ENCODE assay signal across 23 cellular contexts in the genomic region with DNA sequence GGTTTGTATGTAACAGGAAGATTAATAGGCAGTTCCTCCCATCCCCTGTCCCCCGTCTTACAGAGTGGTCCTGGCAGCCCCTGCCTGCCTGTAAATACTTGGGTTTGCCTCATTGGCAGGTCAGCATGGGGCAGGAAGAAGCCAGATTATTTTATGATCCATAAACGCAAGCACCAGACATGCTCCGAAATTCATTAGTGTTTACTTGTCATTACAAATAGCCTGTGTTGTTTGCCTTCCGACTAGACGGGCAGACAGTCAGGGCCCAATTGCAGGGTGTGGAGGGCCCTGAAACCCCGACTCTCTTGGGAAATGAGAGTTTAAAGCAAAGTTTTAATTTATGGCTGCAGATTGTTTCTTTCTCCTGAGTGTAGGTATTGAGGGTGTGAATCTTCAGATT.
"Had no signal": no experiment of that assay in that cellular context is flagged by ENCODE, and none has a peak within 500 bp of the region (broad histone marks: within the 10 kb centered on the region; RNA-seq: fewer than 3 reads in every experiment).

No MANE protein-coding gene starts in this region.

- ATAC-seq: activated CD4-positive, CD25-positive, alpha-beta regulatory T cell treated with anti-CD3 and anti-CD28 coated beads, Interleukin-2, amount 50 U/mL, for 24 hours; activated T-cell treated with anti-CD3 and anti-CD28 coated beads, Interleukin-2, amount 50 U/mL, for 72 hours; gastrocnemius medialis; left cardiac atrium; naive thymus-derived CD8-positive, alpha-beta T cell; right cardiac atrium; upper lobe of right lung had no signal

- H3K4me3 Mint-ChIP-seq: activated CD4-positive, alpha-beta memory T cell treated with anti-CD3 and anti-CD28 coated beads, Interleukin-2, amount 10 ng/mL, durations not matched to agents 7 days and 5 days; activated CD4-positive, alpha-beta T cell treated with anti-CD3 and anti-CD28 coated beads, Interleukin-2, amount 10 ng/mL, durations not matched to agents 24 days and 14 days; activated naive CD4-positive, alpha-beta T cell treated with anti-CD3 and anti-CD28 coated beads, Interleukin-2, amount 10 ng/mL, durations not matched to agents 7 days and 5 days; activated T-cell treated with anti-CD3 and anti-CD28 coated beads, Interleukin-2, amount 50 U/mL, for 72 hours; naive thymus-derived CD8-positive, alpha-beta T cell; stimulated activated naive CD8-positive, alpha-beta T cell treated with anti-CD3 and anti-CD28 coated beads, Interleukin-15, Interleukin-2, amounts not matched to agents 100 ng/mL and 50 ng/mL, for 24 hours had no signal

- H3K9me3 Mint-ChIP-seq: activated CD4-positive, alpha-beta memory T cell treated with anti-CD3 and anti-CD28 coated beads, Interleukin-2, amount 10 ng/mL, durations not matched to agents 7 days and 5 days; activated CD4-positive, alpha-beta T cell treated with anti-CD3 and anti-CD28 coated beads, Interleukin-2, amount 10 ng/mL, durations not matched to agents 24 days and 14 days; activated naive CD4-positive, alpha-beta T cell treated with anti-CD3 and anti-CD28 coated beads, Interleukin-2, amount 10 ng/mL, durations not matched to agents 7 days and 5 days; activated T-cell treated with anti-CD3 and anti-CD28 coated beads, Interleukin-2, amount 50 U/mL, for 72 hours; naive thymus-derived CD8-positive, alpha-beta T cell; stimulated activated naive CD8-positive, alpha-beta T cell treated with anti-CD3 and anti-CD28 coated beads, Interleukin-15, Interleukin-2, amounts not matched to agents 100 ng/mL and 50 ng/mL, for 24 hours had no signal

- H3K4me1 ChIP-seq: esophagus squamous epithelium, upper lobe of right lung had no signal

- H3K9me3 ChIP-seq: esophagus squamous epithelium, gastrocnemius medialis, ovary, thyroid gland, upper lobe of right lung had no signal

- H3K27ac Mint-ChIP-seq: activated CD4-positive, alpha-beta memory T cell treated with anti-CD3 and anti-CD28 coated beads, Interleukin-2, amount 10 ng/mL, durations not matched to agents 7 days and 5 days; activated CD4-positive, alpha-beta T cell treated with anti-CD3 and anti-CD28 coated beads, Interleukin-2, amount 10 ng/mL, durations not matched to agents 24 days and 14 days; activated naive CD4-positive, alpha-beta T cell treated with anti-CD3 and anti-CD28 coated beads, Interleukin-2, amount 10 ng/mL, durations not matched to agents 7 days and 5 days; activated T-cell treated with anti-CD3 and anti-CD28 coated beads, Interleukin-2, amount 50 U/mL, for 72 hours; naive thymus-derived CD8-positive, alpha-beta T cell; stimulated activated naive CD8-positive, alpha-beta T cell treated with anti-CD3 and anti-CD28 coated beads, Interleukin-15, Interleukin-2, amounts not matched to agents 100 ng/mL and 50 ng/mL, for 24 hours had no signal

- H3K4me3 ChIP-seq: coronary artery, esophagus squamous epithelium, gastrocnemius medialis, lung, ovary, thyroid gland, upper lobe of right lung had no signal

- FAIRE-seq: islet of Langerhans had no signal

- H3K36me3 ChIP-seq: esophagus squamous epithelium, gastrocnemius medialis, ovary, thyroid gland, upper lobe of right lung had no signal

- H3K27me3 ChIP-seq: esophagus squamous epithelium, gastrocnemius medialis, ovary, thyroid gland, upper lobe of right lung had no signal

- DNase-seq: activated CD4-positive, alpha-beta memory T cell treated with anti-CD3 and anti-CD28 coated beads, Interleukin-2, amount 10 ng/mL, durations not matched to agents 7 days and 5 days; activated CD4-positive, alpha-beta T cell treated with anti-CD3 and anti-CD28 coated beads, Interleukin-2, amount 10 ng/mL, durations not matched to agents 24 days and 14 days; activated effector memory CD4-positive, alpha-beta T cell treated with Interleukin-2 at 50 U/mL for 16 hours; activated naive CD4-positive, alpha-beta T cell treated with anti-CD3 and anti-CD28 coated beads, Interleukin-2, amount 10 ng/mL, durations not matched to agents 7 days and 5 days; activated T-cell treated with anti-CD3 and anti-CD28 coated beads, Interleukin-2, amount 50 U/mL, for 72 hours; amygdala; cerebellar nuclear complex; esophagus squamous epithelium; gastrocnemius medialis; left cardiac atrium; naive thymus-derived CD8-positive, alpha-beta T cell; ovary; right cardiac atrium; stimulated activated CD4-positive, alpha-beta T cell treated with anti-CD3 and anti-CD28 coated beads, Interleukin-12 subunit alpha, Interleukin-12 subunit beta, amount 100 ng/mL, for 4 hours; substantia nigra; T-helper 2 cell; thyroid gland; upper lobe of right lung had no signal

- H3K27ac ChIP-seq: coronary artery, esophagus squamous epithelium, gastrocnemius medialis, ovary, thyroid gland, upper lobe of right lung had no signal
